ENCODE assay signal across 8 cellular contexts in genomic region chr6:132763269-132763668, GRCh38. TPM values are rescaled to one million over a fixed set of nuclear protein-coding genes. Genes with fewer than 3 reads are reported as not detected.
DNase-seq lines count a peak whose midpoint lies in the region; ATAC-seq lines count a peak whose summit lies in the region.

No MANE protein-coding gene starts in this region.

- no peak overlapping the region for H3K4me3 ChIP-seq in CD4-positive, alpha-beta memory T cell (ENCODE audit: low read length in 2 of 2)

- intact Hi-C loops in CD4-positive, alpha-beta memory T cell (cut with micrococcal nuclease) = loop anchor here (1.0 kb wide), 2 partner anchors 36 to 51 kb away; partner anchors contain the start of gene RPS12
- intact Hi-C loops in activated CD4-positive, alpha-beta memory T cell treated with anti-CD3 and anti-CD28 coated beads for 36 hours (cut with micrococcal nuclease) = loop anchor here (1.0 to 2.0 kb wide), 4 partner anchors 14 to 50 kb away; no protein-coding TSS in a partner anchor

- CTCF ChIA-PET in CD4-positive, alpha-beta memory T cell (lab: Charles Lee; ENCODE audit: partially characterized antibody) = interaction anchor here (0.8 to 5.2 kb wide), 9 partner anchors 13 to 483 kb away, joined by 3 to 31 read pairs (median 3); partner anchors contain the start of gene SLC18B1
- CTCF ChIA-PET in activated CD4-positive, alpha-beta memory T cell treated with anti-CD3 and anti-CD28 coated beads for 36 hours (lab: Charles Lee) = interaction anchor here (0.8 to 1.1 kb wide), 3 partner anchors 35 to 122 kb away, joined by 3 to 6 read pairs (median 3); partner anchors contain the start of gene SLC18B1

- peaks cover 20% of the 10 kb centered on the region for H3K4me1 ChIP-seq in CD4-positive, alpha-beta memory T cell (ENCODE audit: insufficient read depth, low read length)

- peak overlapping the region; percentile 69 to 82 (median 74) for H3K4me3 Mint-ChIP-seq in CD4-positive, alpha-beta memory T cell
- H3K4me3 Mint-ChIP-seq in activated CD4-positive, alpha-beta memory T cell treated with anti-CD3 and anti-CD28 coated beads for 36 hours = peak overlapping the region; percentile 53

- peak; percentile 95 for ATAC-seq in GM21381 (IDR thresholded peaks at IDR 0.05; ENCODE audit: unreplicated experiment)
- ATAC-seq in HG03575 (IDR thresholded peaks at IDR 0.05; ENCODE audit: extremely low read depth, insufficient number of reproducible peaks, low FRiP score, unreplicated experiment) = peak; percentile 91

- POLR2A ChIA-PET in CD4-positive, alpha-beta memory T cell (lab: Charles Lee; ENCODE audit: partially characterized antibody) = interaction anchor here (0.6 to 4.4 kb wide), 4 partner anchors 35 to 71 kb away, joined by 3 to 62 read pairs (median 6); partner anchors contain the start of genes RPS12 and SLC18B1
- POLR2A ChIA-PET in activated CD4-positive, alpha-beta memory T cell treated with anti-CD3 and anti-CD28 coated beads for 36 hours (lab: Charles Lee) = interaction anchor here (0.7 to 1.5 kb wide), 5 partner anchors 14 to 237 kb away, joined by 3 to 6 read pairs (median 4); partner anchors contain the start of genes RPS12 and SLC18B1

- no peaks in the 10 kb centered on the region for H3K27me3 Mint-ChIP-seq in CD4-positive, alpha-beta memory T cell
- no peaks in the 10 kb centered on the region for H3K27me3 Mint-ChIP-seq in activated CD4-positive, alpha-beta memory T cell treated with anti-CD3 and anti-CD28 coated beads for 36 hours

- no peak overlapping the region for H3K27ac ChIP-seq in CD4-positive, alpha-beta memory T cell (ENCODE audit: low read depth, low read length)

- peaks cover 0 to 3% of the 10 kb centered on the region in 2 donors for H3K36me3 Mint-ChIP-seq in CD4-positive, alpha-beta memory T cell
- H3K36me3 Mint-ChIP-seq in activated CD4-positive, alpha-beta memory T cell treated with anti-CD3 and anti-CD28 coated beads for 36 hours = no peaks in the 10 kb centered on the region

- no peaks in the 10 kb centered on the region for H3K9me3 ChIP-seq in CD4-positive, alpha-beta memory T cell (ENCODE audit: control insufficient read depth in 1 of 2, low read length in 2 of 2)

- H3K36me3 ChIP-seq in CD4-positive, alpha-beta memory T cell (ENCODE audit: insufficient read depth, low read length) = no peaks in the 10 kb centered on the region

- no peaks in the 10 kb centered on the region for H3K27me3 ChIP-seq in CD4-positive, alpha-beta memory T cell (ENCODE audit: insufficient read depth, low read length)

- DNase-seq in CD4-positive, alpha-beta memory T cell = peak; percentile 37 to 54 (median 49)
- peak; percentile 67 for DNase-seq in activated CD4-positive, alpha-beta memory T cell treated with anti-CD3 and anti-CD28 coated beads for 36 hours
- DNase-seq in medulla oblongata (ENCODE audit: extremely low spot score) (peak; percentile 58), NCI-H1092 treated with DMSO at 0.1 percent for 48 hours (lab: John Stamatoyannopoulos, UW) (no peak), NCI-H2196 treated with DMSO at 0.1 percent for 48 hours (lab: John Stamatoyannopoulos, UW; ENCODE audit: unreplicated experiment) (no peak), HT-29 (ENCODE audit: low spot score) (no peak)

- peaks cover 0 to 2% (median 0%) of the 10 kb centered on the region in 8 donors for H3K9me3 Mint-ChIP-seq in CD4-positive, alpha-beta memory T cell
- no peaks in the 10 kb centered on the region for H3K9me3 Mint-ChIP-seq in activated CD4-positive, alpha-beta memory T cell treated with anti-CD3 and anti-CD28 coated beads for 36 hours

- peaks cover 9 to 38% (median 21%) of the 10 kb centered on the region in 4 donors for H3K4me1 Mint-ChIP-seq in CD4-positive, alpha-beta memory T cell
- H3K4me1 Mint-ChIP-seq in activated CD4-positive, alpha-beta memory T cell treated with anti-CD3 and anti-CD28 coated beads for 36 hours (ENCODE audit: low read depth) = peaks cover 38% of the 10 kb centered on the region

- peak overlapping the region in 6 of 7 donors; percentile 53 to 88 (median 70) for H3K27ac Mint-ChIP-seq in CD4-positive, alpha-beta memory T cell
- H3K27ac Mint-ChIP-seq in activated CD4-positive, alpha-beta memory T cell treated with anti-CD3 and anti-CD28 coated beads for 36 hours = no peak overlapping the region

RNA-seq across cellular contexts. Expression of gene VNN2, which starts 5.6 kb away (rescaled TPM):
- 10 to 100 TPM; 12.2 to 13.3 TPM for total RNA-seq in CD4-positive, alpha-beta memory T cell
- polyA plus RNA-seq in CD4-positive, alpha-beta memory T cell = 10 to 100 TPM; 14.8 to 18.9 TPM
- total RNA-seq in activated CD4-positive, alpha-beta memory T cell treated with anti-CD3 and anti-CD28 coated beads for 36 hours = 1 to 10 TPM; 4.3 to 5.0 TPM
- total RNA-seq in HT-29 (2014; rRNA removed; shearing (Covaris generic)) = not detected in 2 replicates

RNA-seq across cellular contexts. Expression of gene SLC18B1, which starts 35.2 kb away (rescaled TPM):
- total RNA-seq in CD4-positive, alpha-beta memory T cell = 10 to 100 TPM; 13.8 to 14.7 TPM
- 10 to 100 TPM; 11.6 to 19.5 TPM for polyA plus RNA-seq in CD4-positive, alpha-beta memory T cell
- total RNA-seq in activated CD4-positive, alpha-beta memory T cell treated with anti-CD3 and anti-CD28 coated beads for 36 hours = 1 to 10 TPM; 4.5 to 5.2 TPM
- total RNA-seq in HT-29 (2014; rRNA removed; shearing (Covaris generic)) = 10.2 and 10.7 TPM in 2 replicates

RNA-seq across cellular contexts. Expression of gene VNN1, which starts 49.4 kb away (rescaled TPM):
- total RNA-seq in CD4-positive, alpha-beta memory T cell = under 1 TPM in 1 of 2 experiments, not detected in 1; 0.11 TPM
- polyA plus RNA-seq in CD4-positive, alpha-beta memory T cell = not detected
- not detected for total RNA-seq in activated CD4-positive, alpha-beta memory T cell treated with anti-CD3 and anti-CD28 coated beads for 36 hours
- total RNA-seq in HT-29 (2014; rRNA removed; shearing (Covaris generic)) = 3.1 and 3.6 TPM in 2 replicates

RNA-seq across cellular contexts. Expression of gene RPS12, which starts 51.1 kb away (rescaled TPM):
- total RNA-seq in CD4-positive, alpha-beta memory T cell = 1,000 to 10,000 TPM; 2,480 to 2,511 TPM
- polyA plus RNA-seq in CD4-positive, alpha-beta memory T cell = 1,000 to 10,000 TPM; 1,677 to 2,818 TPM
- total RNA-seq in activated CD4-positive, alpha-beta memory T cell treated with anti-CD3 and anti-CD28 coated beads for 36 hours = 1,000 to 10,000 TPM; 1,796 to 1,823 TPM
- total RNA-seq in HT-29 (2014; rRNA removed; shearing (Covaris generic)) = 1,453 and 1,505 TPM in 2 replicates

Comparison
In these comparisons a context has a peak if more than half of its experiments do, and no peak if none do; other contexts are left out.
1. DNase-seq: peak in CD4-positive, alpha-beta memory T cell (5 of 5), activated CD4-positive, alpha-beta memory T cell treated with anti-CD3 and anti-CD28 coated beads for 36 hours (single experiment) and medulla oblongata (single experiment); none in NCI-H1092 treated with DMSO at 0.1 percent for 48 hours (single experiment), NCI-H2196 treated with DMSO at 0.1 percent for 48 hours (single experiment) and HT-29 (single experiment).